Comparison of ENCODE assay signal across 12 cellular contexts in genomic region chr1:200671235-200671786, GRCh38. TPM values are rescaled to one million over a fixed set of nuclear protein-coding genes. Genes with fewer than 3 reads are reported as not detected.
DNase-seq lines count a peak whose midpoint lies in the region; ATAC-seq, FAIRE-seq and TF ChIP-seq lines count a peak whose summit lies in the region.
"Had no signal": no experiment of that assay in that cellular context is flagged by ENCODE, and none has a peak within 500 bp of the region (broad histone marks: within the 10 kb centered on the region; RNA-seq: fewer than 3 reads in every experiment).

No MANE protein-coding gene starts in this region.

- H3K36me3 ChIP-seq in SK-N-SH (replicated peaks in 1 of 2; ENCODE audit: control insufficient read depth in 1 of 2, insufficient read depth in 2 of 2, low read length in 1 of 2): peaks cover 0 to under 1% of the 10 kb centered on the region in 2 experiments
- H3K36me3 ChIP-seq in K562 (ENCODE audit: control insufficient read depth, insufficient read depth, low read length): peaks cover 2% of the 10 kb centered on the region; the same call in 2 of the 3 replicates
- H3K36me3 ChIP-seq in rectal smooth muscle tissue (ENCODE audit: control insufficient read depth, insufficient read depth, low read length): no peaks in the 10 kb centered on the region
- H3K36me3 ChIP-seq: thoracic aorta had no signal

- ATAC-seq in SK-N-SH treated with all-trans-retinoic acid at 6 μM for 48 hours (no peak), K562 (0 out of 3 replicates have a peak, but pooled peaks have one; percentile 6)

- peak; percentile 60 for FAIRE-seq in K562 (lab: Jason Lieb, UNC)

- in situ Hi-C loops in K562 (cut with MboI): no loop called here

- H3K9ac ChIP-seq in SK-N-SH (no peak overlapping the region), K562 (ENCODE audit: insufficient read depth in 1 of 2, low read depth in 2 of 2, low read length in 2 of 2) (peak overlapping the region; percentile 12 to 98; a peak in 3 of 4 replicates), rectal smooth muscle tissue (ENCODE audit: low read length) (no peak overlapping the region)

- H3K4me2 ChIP-seq in SK-N-SH: peak overlapping the region; percentile 71
- H3K4me2 ChIP-seq in K562 (ENCODE audit: insufficient read depth, low read length): peak overlapping the region; percentile 79

- H4K20me1 ChIP-seq in SK-N-SH (ENCODE audit: insufficient read depth) (no peaks in the 10 kb centered on the region), K562 (replicated peaks; ENCODE audit: control insufficient read depth, insufficient read depth, low read length) (no peaks in the 10 kb centered on the region)

- BruUV-seq in K562 (replicated peaks; lab: Mats Ljungman, UMichigan): no TSS peak

- no peaks in the 10 kb centered on the region for H3K9me1 ChIP-seq in K562 (ENCODE audit: control insufficient read depth, insufficient read depth, low read length)

- peaks cover 15% of the 10 kb centered on the region for H3F3A ChIP-seq in SK-N-SH (replicated peaks; ENCODE audit: insufficient read depth)

- H3K27ac ChIP-seq in SK-N-SH (ENCODE audit: low read depth in 2 of 2, low read length in 1 of 2) (peak overlapping the region in 1 of 2 experiments; percentile 99; a peak in 1 of 4 replicates), K562 (ENCODE audit: extremely low read depth, low read depth, low read length) (peak overlapping the region; percentile 98), rectal smooth muscle tissue (ENCODE audit: low read depth, low read length) (peak overlapping the region; percentile 100)

- H2AFZ ChIP-seq in SK-N-SH (ENCODE audit: low read depth) (no peak overlapping the region), K562 (ENCODE audit: low read depth, low read length) (peak overlapping the region; percentile 88)

- intact Hi-C loops in K562 (cut with micrococcal nuclease): loop anchor here (2.0 kb wide), 1 partner anchor 67 kb away; the partner anchor contains the start of gene CAMSAP2

- peaks cover under 1 to 17% of the 10 kb centered on the region in 2 experiments; a peak in 3 of 4 replicates for H3K4me1 ChIP-seq in SK-N-SH (ENCODE audit: control insufficient read depth in 1 of 2, insufficient read depth in 2 of 2, low read depth in 1 of 2, low read length in 1 of 2)
- peaks cover 13 to 19% of the 10 kb centered on the region in 2 experiments; a peak in 4 of 5 replicates for H3K4me1 ChIP-seq in K562 (replicated peaks in 1 of 2; ENCODE audit: control insufficient read depth in 2 of 2, insufficient read depth in 2 of 2, low read length in 2 of 2)
- peaks cover 8% of the 10 kb centered on the region for H3K4me1 ChIP-seq in rectal smooth muscle tissue (ENCODE audit: control insufficient read depth, insufficient read depth, low read length)

- CTCF ChIA-PET in SK-N-SH (lab: Yijun Ruan, JAX) (interaction anchor here (1.4 to 2.4 kb wide), 3 partner anchors 19 to 167 kb away, joined by 3 to 18 read pairs (median 4); no protein-coding TSS in a partner anchor), K562 (lab: Yijun Ruan, JAX; ENCODE audit: low intra/inter-chr PET ratio) (interaction anchor here (0.7 kb wide), 1 partner anchor 49 kb away, joined by 6 read pairs; no protein-coding TSS in a partner anchor)

- H3K27me3 ChIP-seq in SK-N-SH (ENCODE audit: insufficient read depth) (no peaks in the 10 kb centered on the region), K562 (ENCODE audit: control insufficient read depth in 2 of 2, insufficient read depth in 2 of 2, low read length in 2 of 2) (no peaks in the 10 kb centered on the region), rectal smooth muscle tissue (ENCODE audit: control insufficient read depth, insufficient read depth, low read length) (no peaks in the 10 kb centered on the region)
- H3K27me3 ChIP-seq: SJSA1 had no signal

- no peak overlapping the region for H3K4me3 ChIP-seq in SK-N-SH (ENCODE audit: low read depth in 2 of 2, low read length in 1 of 2)
- H3K4me3 ChIP-seq in K562: peak overlapping the region; percentile 83
- H3K4me3 ChIP-seq in rectal smooth muscle tissue (ENCODE audit: low read length): no peak overlapping the region

- POLR2A ChIA-PET in SK-N-SH (lab: Yijun Ruan, JAX): no interaction called here
- POLR2A ChIA-PET in K562 (lab: Yijun Ruan, JAX): interaction anchor here (0.7 to 3.2 kb wide), 12 partner anchors 9 to 50 kb away, joined by 3 to 28 read pairs (median 11); partner anchors contain the start of gene KIF14

- H3K79me2 ChIP-seq in SK-N-SH (ENCODE audit: insufficient read depth) (peaks cover 28% of the 10 kb centered on the region), K562 (ENCODE audit: control insufficient read depth, insufficient read depth, low read length) (peaks cover 24% of the 10 kb centered on the region)

- WGBS in SK-N-SH (ENCODE audit: low lambda C conversion rate): 94% methylated on average over 5 of the region's 5 CpGs
- 8% methylated on average over 5 of the region's 5 CpGs for WGBS in K562 (ENCODE audit: insufficient coverage, low coverage, missing lambda C conversion rate)

- TF ChIP-seq POLR2A in K562 (conservative IDR thresholded peaks at IDR 0.05): no peak

- TF ChIP-seq EP300 in SK-N-SH (IDR thresholded peaks at IDR 0.05; ENCODE audit: borderline replicate concordance in 1 of 2, low read depth in 1 of 2, low read length in 1 of 2) (no peak), K562 (IDR thresholded peaks at IDR 0.05; ENCODE audit: low read length) (0 out of 2 replicates have a peak, but pooled peaks have one; percentile 1)

- TF ChIP-seq RAD21 in SK-N-SH (IDR thresholded peaks at IDR 0.05; ENCODE audit: low read length) (no peak), K562 (CRISPR knock-in tag; conservative IDR thresholded peaks at IDR 0.05 in 1 of 2, IDR thresholded peaks at IDR 0.05 in 1 of 2) (no peak)

- DNase-seq in SK-N-SH: no peak
- DNase-seq in NCI-H69 (lab: John Stamatoyannopoulos, UW): peak; percentile 16
- DNase-seq in K562 (ENCODE audit: extremely low read depth in 1 of 4, low spot score in 3 of 4): peak in 2 of 4 experiments; percentile 51 to 65
- no peak for DNase-seq in hepatic stellate cell (ENCODE audit: low spot score)
- no peak for DNase-seq in NCI-H524 (lab: John Stamatoyannopoulos, UW)
- no peak for DNase-seq in SKM-1 (lab: John Stamatoyannopoulos, UW; ENCODE audit: unreplicated experiment)
- DNase-seq: cortex of kidney, NCI-H187 had no signal

- no peaks in the 10 kb centered on the region for H3K9me3 ChIP-seq in SK-N-SH
- H3K9me3 ChIP-seq in K562 (replicated peaks; ENCODE audit: control insufficient read depth, insufficient read depth, low read depth, low read length): no peaks in the 10 kb centered on the region
- H3K9me3 ChIP-seq: SJSA1, thoracic aorta had no signal

- TF ChIP-seq CTCF in SK-N-SH (IDR thresholded peaks at IDR 0.05) (no peak), K562 (IDR thresholded peaks at IDR 0.05 in 2 of 3, conservative IDR thresholded peaks at IDR 0.05 in 1 of 3; ENCODE audit: insufficient read depth in 2 of 3, low read depth in 1 of 3, low read length in 3 of 3) (no peak)

- no peaks in the 10 kb centered on the region for H3K9me2 ChIP-seq in SK-N-SH

TF ChIP-seq in K562, 482 proteins besides CTCF, POLR2A, EP300 and RAD21 (continues in another document):
- TF ChIP-seq SMARCE1 (IDR thresholded peaks at IDR 0.05): peak; percentile 48; the same call in 1 of the 2 replicates
- peak; percentile 75; the same call in 1 of the 2 replicates for TF ChIP-seq THRAP3 (IDR thresholded peaks at IDR 0.05; ENCODE audit: borderline replicate concordance)

RNA-seq across cellular contexts. Expression of gene DDX59, which starts 1.6 kb away (rescaled TPM):
- polyA plus RNA-seq in SK-N-SH (2012; rRNA removed) (8.9 and 13.5 TPM in 2 replicates), K562 (2011; rRNA removed) (19.8 and 23.4 TPM in 2 replicates), K562 (2014; fragmentation: Illumina TruSeq; extraction: Trizol) (21.1 and 30.4 TPM in 2 replicates), K562 (2014; fragmentation: Nextera tagmentation; extraction: Ambion mirVana) (1 to 10 TPM; 8.3 TPM), K562 (2014; rRNA removed) (24.4 and 25.7 TPM in 2 replicates)
- 15.0 and 16.1 TPM in 2 replicates for polyA plus RNA-seq in SK-N-SH (2012; cell fraction: cytosol; rRNA removed)
- 6.3 and 15.9 TPM in 2 replicates for polyA plus RNA-seq in SK-N-SH (2012; cell fraction: nucleus; rRNA removed)
- total RNA-seq in K562 (2011; cell fraction: chromatin; rRNA removed; ENCODE audit: low replicate concordance): 19.4 and 32.1 TPM in 2 replicates
- total RNA-seq in K562 (2011; cell fraction: nucleolus; rRNA removed): 8.0 and 8.6 TPM in 2 replicates
- total RNA-seq in K562 (2011; cell fraction: nucleoplasm; rRNA removed): 12.3 and 17.9 TPM in 2 replicates
- total RNA-seq in K562 (2014; rRNA removed) (15.8 and 18.4 TPM in 2 replicates), K562 (2014; rRNA removed; fragmentation: Illumina TruSeq; extraction: Trizol) (21.1 and 23.9 TPM in 2 replicates), K562 (2015; rRNA removed; fragmentation: Illumina TruSeq; extraction: Trizol) (20.0 and 24.1 TPM in 2 replicates), K562 (2021) (17.9 and 19.9 TPM in 2 replicates)
- 4.9 and 12.3 TPM in 2 replicates for polyA plus RNA-seq in K562 (2011; cell fraction: cytosol; rRNA removed)
- polyA plus RNA-seq in K562 (2011; cell fraction: nucleus; rRNA removed): 8.0 and 12.4 TPM in 2 replicates
- polyA plus RNA-seq in K562 (2012): 12.2 and 19.5 TPM in 2 replicates
- 20.3 and 27.4 TPM in 2 replicates for polyA minus RNA-seq in K562 (2011; rRNA and poly(A)+ RNA removed)
- polyA minus RNA-seq in K562 (2011; cell fraction: cytosol; rRNA and poly(A)+ RNA removed): 9.6 and 13.3 TPM in 2 replicates
- 6.5 and 13.0 TPM in 2 replicates for polyA minus RNA-seq in K562 (2011; cell fraction: nucleus; rRNA and poly(A)+ RNA removed)

RNA-seq across cellular contexts. Expression of gene KIF14, which starts 50.8 kb away (rescaled TPM):
- polyA plus RNA-seq in SK-N-SH (2012; rRNA removed) (1.2 and 1.4 TPM in 2 replicates), K562 (2011; rRNA removed) (25.0 and 37.5 TPM in 2 replicates), K562 (2014; fragmentation: Illumina TruSeq; extraction: Trizol) (28.6 and 31.7 TPM in 2 replicates), K562 (2014; fragmentation: Nextera tagmentation; extraction: Ambion mirVana) (10 to 100 TPM; 11.5 to 14.0 TPM), K562 (2014; rRNA removed) (25.1 and 29.0 TPM in 2 replicates)
- polyA plus RNA-seq in SK-N-SH (2012; cell fraction: cytosol; rRNA removed): 1.9 and 2.3 TPM in 2 replicates
- polyA plus RNA-seq in SK-N-SH (2012; cell fraction: nucleus; rRNA removed): 0.80 and 2.0 TPM in 2 replicates
- total RNA-seq in K562 (2011; cell fraction: chromatin; rRNA removed; ENCODE audit: low replicate concordance): 13.4 and 90.0 TPM in 2 replicates
- total RNA-seq in K562 (2011; cell fraction: nucleolus; rRNA removed): 7.8 and 12.8 TPM in 2 replicates
- 20.8 TPM in 2 replicates for total RNA-seq in K562 (2011; cell fraction: nucleoplasm; rRNA removed)
- total RNA-seq in K562 (2014; rRNA removed) (22.4 and 24.8 TPM in 2 replicates), K562 (2014; rRNA removed; fragmentation: Illumina TruSeq; extraction: Trizol) (47.4 and 55.8 TPM in 2 replicates), K562 (2015; rRNA removed; fragmentation: Illumina TruSeq; extraction: Trizol) (40.5 and 43.1 TPM in 2 replicates), K562 (2021) (25.0 and 26.8 TPM in 2 replicates)
- 3.2 and 7.5 TPM in 2 replicates for polyA plus RNA-seq in K562 (2011; cell fraction: cytosol; rRNA removed)
- polyA plus RNA-seq in K562 (2011; cell fraction: nucleus; rRNA removed): 9.2 and 10.1 TPM in 2 replicates
- polyA plus RNA-seq in K562 (2012): 15.3 and 18.7 TPM in 2 replicates
- 52.8 and 53.0 TPM in 2 replicates for polyA minus RNA-seq in K562 (2011; rRNA and poly(A)+ RNA removed)
- 14.6 and 20.4 TPM in 2 replicates for polyA minus RNA-seq in K562 (2011; cell fraction: cytosol; rRNA and poly(A)+ RNA removed)
- polyA minus RNA-seq in K562 (2011; cell fraction: nucleus; rRNA and poly(A)+ RNA removed): 10.5 and 17.9 TPM in 2 replicates

Comparison
In these comparisons a context has a peak if more than half of its experiments do, and no peak if none do; other contexts are left out.
1. H3K9ac ChIP-seq: peak in K562 (2 of 2); none in SK-N-SH (single experiment) and rectal smooth muscle tissue (single experiment).
2. Of the 27 proteins assayed by ChIP-seq in both K562 and SK-N-SH: peak only in K562: EP300, NRF1 and TAF1; only in SK-N-SH: none; in both: none; in neither: 24.